ENCODE assay signal across 21 cellular contexts in genomic region chr5:131475416-131476045, GRCh38.
DNase-seq lines count a peak whose midpoint lies in the region; ATAC-seq, FAIRE-seq and TF ChIP-seq lines count a peak whose summit lies in the region.
"Had no signal": no experiment of that assay in that cellular context is flagged by ENCODE, and none has a peak within 500 bp of the region (broad histone marks: within the 10 kb centered on the region; RNA-seq: fewer than 3 reads in every experiment).

No MANE protein-coding gene starts in this region.

- peak; percentile 21 for DNase-seq in GM04503 (ENCODE audit: low read depth)
- peak; percentile 33 for DNase-seq in astrocyte of the spinal cord (ENCODE audit: low read depth, low spot score)
- DNase-seq in iris pigment epithelial cell (ENCODE audit: low read depth) = peak; percentile 34
- DNase-seq in stomach = no peak
- DNase-seq in effector memory CD4-positive, alpha-beta T cell = no peak
- no peak for DNase-seq in H54 (ENCODE audit: insufficient read length, low spot score)
- DNase-seq: activated effector memory CD4-positive, alpha-beta T cell treated with anti-CD3 and anti-CD28 coated beads, Interleukin-2, amount 50 U/mL, for 16 hours; left ventricle myocardium inferior; NCI-H1092; NCI-H2107; NCI-H69; occipital lobe; OCI-M1; SIG-M5; sigmoid colon; stimulated activated CD4-positive, alpha-beta T cell treated with anti-CD3 and anti-CD28 coated beads, Interleukin-1b, Interleukin-23, amount 100 ng/mL, for 48 hours; stimulated activated naive CD8-positive, alpha-beta T cell treated with anti-CD3 and anti-CD28 coated beads, Interleukin-15, amount 100 ng/mL, for 72 hours had no signal

- TF ChIP-seq CTCF in astrocyte of the spinal cord (IDR thresholded peaks at IDR 0.05; ENCODE audit: low read depth, low read length) = no peak
- no peak for TF ChIP-seq CTCF in stomach (IDR thresholded peaks at IDR 0.05)

- no peaks in the 10 kb centered on the region for H3K9me3 ChIP-seq in stomach
- H3K9me3 ChIP-seq in effector memory CD4-positive, alpha-beta T cell (ENCODE audit: control insufficient read depth, low read length) = no peaks in the 10 kb centered on the region
- H3K9me3 ChIP-seq: left ventricle myocardium inferior, sigmoid colon had no signal

- in situ Hi-C loops in astrocyte of the spinal cord (cut with HindIII; ENCODE audit: low sequenced_read_pairs) = no loop called here

- no peak for ATAC-seq in HG03469 (IDR thresholded peaks at IDR 0.05; ENCODE audit: unreplicated experiment)
- ATAC-seq: stimulated activated naive CD8-positive, alpha-beta T cell treated with anti-CD3 and anti-CD28 coated beads, Interleukin-15, amount 100 ng/mL, for 72 hours had no signal

- FAIRE-seq in H54 (lab: Jason Lieb, UNC) = no peak

- 46 to 62% (median 56%) methylated on average over 3 of the region's 3 CpGs for WGBS in stomach, 5 donors

- intact Hi-C loops in stomach (cut with DNase I; ENCODE audit: low total_unique reads) = no loop called here

- no peak for TF ChIP-seq POLR2A in stomach (IDR thresholded peaks at IDR 0.05)
- no peak for TF ChIP-seq POLR2A in H54 (IDR thresholded peaks at IDR 0.05; ENCODE audit: low read depth, low read length)

- no peak for TF ChIP-seq EP300 in stomach (IDR thresholded peaks at IDR 0.05)

- H2AFZ ChIP-seq in ACC112 (ENCODE audit: low read length, unreplicated experiment) = peak overlapping the region; percentile 22

- peak overlapping the region; percentile 30; the same call in 1 of the 2 replicates for H3K4me3 ChIP-seq in ACC112 (ENCODE audit: low read depth, low read length)
- no peak overlapping the region for H3K4me3 ChIP-seq in astrocyte of the spinal cord (ENCODE audit: low read depth, low read length)
- no peak overlapping the region for H3K4me3 ChIP-seq in stomach
- no peak overlapping the region for H3K4me3 ChIP-seq in effector memory CD4-positive, alpha-beta T cell (ENCODE audit: insufficient read depth, low read depth, low read length, poor library complexity, severe bottlenecking)
- H3K4me3 ChIP-seq: coronary artery, left ventricle myocardium inferior, sigmoid colon had no signal

- H3K27me3 ChIP-seq in ACC112 (ENCODE audit: insufficient read depth, low read length) (no peaks in the 10 kb centered on the region), stomach (no peaks in the 10 kb centered on the region)
- no peaks in the 10 kb centered on the region for H3K27me3 ChIP-seq in effector memory CD4-positive, alpha-beta T cell (replicated peaks; ENCODE audit: control insufficient read depth, insufficient read depth, low read length, poor library complexity, severe bottlenecking)
- H3K27me3 ChIP-seq: sigmoid colon had no signal

- H3K36me3 ChIP-seq in ACC112 (ENCODE audit: insufficient read depth, low read length) = no peaks in the 10 kb centered on the region
- peaks cover 0 to 58% (median 19%) of the 10 kb centered on the region in 4 donors for H3K36me3 ChIP-seq in stomach
- H3K36me3 ChIP-seq in effector memory CD4-positive, alpha-beta T cell (ENCODE audit: control insufficient read depth, insufficient read depth, low read length) = peaks cover 39% of the 10 kb centered on the region

- H3K27ac ChIP-seq in ACC112 (ENCODE audit: low read depth, low read length) (peak overlapping the region; percentile 53), stomach (no peak overlapping the region)
- no peak overlapping the region for H3K27ac ChIP-seq in effector memory CD4-positive, alpha-beta T cell (ENCODE audit: insufficient read depth, low read length, poor library complexity, severe bottlenecking)
- H3K27ac ChIP-seq: KMS-11, left ventricle myocardium inferior, sigmoid colon had no signal

- H3K4me1 ChIP-seq in ACC112 (ENCODE audit: control insufficient read depth, insufficient read depth, low read length, unreplicated experiment) (peaks cover 11% of the 10 kb centered on the region), stomach (no peaks in the 10 kb centered on the region)
- H3K4me1 ChIP-seq in effector memory CD4-positive, alpha-beta T cell (ENCODE audit: control insufficient read depth, insufficient read depth, low read length, poor library complexity, severe bottlenecking) = no peaks in the 10 kb centered on the region
- H3K4me1 ChIP-seq: left ventricle myocardium inferior, sigmoid colon had no signal

- H3K79me2 ChIP-seq in ACC112 (ENCODE audit: control insufficient read depth, insufficient read depth, low read length, unreplicated experiment) = no peaks in the 10 kb centered on the region

Comparison
In these comparisons a context has a peak if more than half of its experiments do, and no peak if none do; other contexts are left out.
1. DNase-seq: peak in GM04503 (single experiment), astrocyte of the spinal cord (single experiment) and iris pigment epithelial cell (single experiment); none in stomach (single experiment), effector memory CD4-positive, alpha-beta T cell (0 of 3) and H54 (single experiment).